11 cellular contexts compared by ENCODE assay signal in the genomic region with DNA sequence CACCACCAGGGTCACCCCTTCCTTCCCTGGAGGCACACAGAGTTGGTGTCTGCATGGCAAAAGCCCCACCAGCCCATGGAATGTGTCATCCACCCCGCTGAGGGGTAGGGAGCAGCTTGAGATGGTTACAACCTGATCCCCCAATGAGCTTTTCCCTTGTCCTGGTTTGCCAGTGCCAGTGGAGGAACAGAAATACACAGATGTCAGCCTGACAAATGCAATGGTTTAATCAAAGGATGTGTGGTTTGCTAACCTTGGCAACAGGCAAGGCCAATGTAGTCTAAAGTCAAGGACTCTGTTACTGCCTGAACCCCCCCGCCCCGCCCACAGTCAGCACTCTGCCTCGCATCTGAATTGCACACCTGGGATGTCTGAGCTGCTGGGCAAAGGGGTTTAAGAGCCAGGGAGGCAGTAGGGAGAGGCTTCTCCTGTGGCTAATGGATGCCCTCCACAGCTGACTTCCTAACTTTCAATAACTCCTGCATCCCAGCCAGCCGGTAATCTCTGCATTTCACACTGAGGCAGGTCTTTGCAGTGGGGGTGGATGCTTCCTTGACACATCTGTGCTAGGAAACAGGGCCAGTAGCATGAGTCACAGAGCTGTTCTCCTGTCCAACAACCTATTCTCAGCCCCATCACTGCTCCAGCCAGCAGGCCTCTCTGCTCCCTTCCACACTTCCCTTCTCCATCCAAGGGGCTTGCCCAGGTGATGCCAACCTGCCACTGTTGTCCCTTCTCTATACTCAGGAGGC.
DNase-seq lines count a peak whose midpoint lies in the region; ATAC-seq and TF ChIP-seq lines count a peak whose summit lies in the region.
"Had no signal": no experiment of that assay in that cellular context is flagged by ENCODE, and none has a peak within 500 bp of the region (broad histone marks: within the 10 kb centered on the region; RNA-seq: fewer than 3 reads in every experiment).

No MANE protein-coding gene starts in this region.

- H3K36me3 Mint-ChIP-seq in osteocyte (ENCODE audit: unreplicated experiment): peaks cover 5% of the 10 kb centered on the region
- peaks cover 0 to 12% (median 11%) of the 10 kb centered on the region in 3 donors for H3K36me3 Mint-ChIP-seq in naive thymus-derived CD8-positive, alpha-beta T cell

- peak; percentile 11 for ATAC-seq in GM18861 (IDR thresholded peaks at IDR 0.05; ENCODE audit: unreplicated experiment)
- ATAC-seq in HG03039 (IDR thresholded peaks at IDR 0.05; ENCODE audit: unreplicated experiment): peak; percentile 19
- ATAC-seq in naive thymus-derived CD8-positive, alpha-beta T cell: no peak
- ATAC-seq: Panc1 had no signal

- peak; percentile 67 for DNase-seq in astrocyte of the hippocampus (ENCODE audit: low read depth, low spot score)
- DNase-seq in osteocyte (ENCODE audit: extremely low spot score, unreplicated experiment): peak; percentile 67
- no peak for DNase-seq in naive thymus-derived CD8-positive, alpha-beta T cell
- DNase-seq in NCI-H128 (lab: John Stamatoyannopoulos, UW; ENCODE audit: unreplicated experiment): no peak
- DNase-seq in activated T-cell treated with anti-CD3 and anti-CD28 coated beads for 4 hours: no peak
- DNase-seq in NCI-H1048 (lab: John Stamatoyannopoulos, UW): no peak
- DNase-seq: upper lobe of left lung had no signal

- peaks cover 20% of the 10 kb centered on the region for H3K4me1 Mint-ChIP-seq in osteocyte (ENCODE audit: unreplicated experiment)
- H3K4me1 Mint-ChIP-seq in naive thymus-derived CD8-positive, alpha-beta T cell: peaks cover 3 to 9% (median 6%) of the 10 kb centered on the region in 4 donors
- H3K4me1 Mint-ChIP-seq: neural crest cell had no signal

- H3K9me3 Mint-ChIP-seq in osteocyte (ENCODE audit: unreplicated experiment): peaks cover 3% of the 10 kb centered on the region
- H3K9me3 Mint-ChIP-seq in naive thymus-derived CD8-positive, alpha-beta T cell: peaks cover 0 to 8% (median 0%) of the 10 kb centered on the region in 9 donors

- POLR2A ChIA-PET in naive thymus-derived CD8-positive, alpha-beta T cell (lab: Charles Lee): no interaction called here

- TF ChIP-seq CTCF in osteocyte (IDR thresholded peaks at IDR 0.05): no peak

- H3K27me3 Mint-ChIP-seq in osteocyte (ENCODE audit: unreplicated experiment): no peaks in the 10 kb centered on the region
- no peaks in the 10 kb centered on the region for H3K27me3 Mint-ChIP-seq in naive thymus-derived CD8-positive, alpha-beta T cell

- peak overlapping the region; percentile 46 for H3K27ac Mint-ChIP-seq in osteocyte (ENCODE audit: unreplicated experiment)
- H3K27ac Mint-ChIP-seq in naive thymus-derived CD8-positive, alpha-beta T cell: peak overlapping the region in 3 of 10 donors; percentile 7 to 63 (median 44)

- no peak overlapping the region for H3K4me3 Mint-ChIP-seq in osteocyte (ENCODE audit: unreplicated experiment)
- no peak overlapping the region for H3K4me3 Mint-ChIP-seq in naive thymus-derived CD8-positive, alpha-beta T cell
- H3K4me3 Mint-ChIP-seq: neural crest cell had no signal

Comparison
In these comparisons a context has a peak if more than half of its experiments do, and no peak if none do; other contexts are left out.
1. ATAC-seq: peak in GM18861 (single experiment) and HG03039 (single experiment); none in naive thymus-derived CD8-positive, alpha-beta T cell (0 of 2).
2. DNase-seq: peak in astrocyte of the hippocampus (single experiment) and osteocyte (single experiment); none in naive thymus-derived CD8-positive, alpha-beta T cell (0 of 10), NCI-H128 (single experiment), activated T-cell treated with anti-CD3 and anti-CD28 coated beads for 4 hours (single experiment) and NCI-H1048 (single experiment).